8 cellular contexts compared by ENCODE assay signal in genomic region chr3:98602078-98602678, GRCh38. TPM values are rescaled to one million over a fixed set of nuclear protein-coding genes. Genes with fewer than 3 reads are reported as not detected.
DNase-seq lines count a peak whose midpoint lies in the region; ATAC-seq and TF ChIP-seq lines count a peak whose summit lies in the region.

No MANE protein-coding gene starts in this region.

- H3K4me3 ChIP-seq in WERI-Rb-1 (ENCODE audit: low read depth, low read length): no peak overlapping the region

- peak; percentile 47 for TF ChIP-seq CTCF in Calu3 (IDR thresholded peaks at IDR 0.05; ENCODE audit: unreplicated experiment)
- TF ChIP-seq CTCF in WERI-Rb-1 (IDR thresholded peaks at IDR 0.05; ENCODE audit: low read depth, low read length): peak; percentile 60
- TF ChIP-seq CTCF in glutamatergic neuron (IDR thresholded peaks at IDR 0.05; ENCODE audit: partially characterized antibody, unreplicated experiment): peak; percentile 70

- H3K36me3 Mint-ChIP-seq in Calu3 (ENCODE audit: insufficient read depth, unreplicated experiment): no peaks in the 10 kb centered on the region
- H3K36me3 Mint-ChIP-seq in glutamatergic neuron (ENCODE audit: unreplicated experiment): no peaks in the 10 kb centered on the region

- no peaks in the 10 kb centered on the region for H3K27me3 ChIP-seq in WERI-Rb-1 (ENCODE audit: insufficient read depth, low read depth, severe bottlenecking)

- DNase-seq in Calu3: peak; percentile 33
- DNase-seq in NCI-H187 treated with DMSO at 0.1 percent for 48 hours (lab: John Stamatoyannopoulos, UW): peak; percentile 10
- DNase-seq in WERI-Rb-1: peak; percentile 36
- DNase-seq in glutamatergic neuron: no peak
- DNase-seq in renal cortical epithelial cell (ENCODE audit: low read depth): peak; percentile 79
- DNase-seq in posterior vena cava (ENCODE audit: low spot score): no peak

- intact Hi-C loops in Calu3 (cut with micrococcal nuclease; ENCODE audit: unreplicated experiment) (loop anchor here (1.0 to 5.0 kb wide), 3 partner anchors 190 to 393 kb away; no protein-coding TSS in a partner anchor), posterior vena cava (cut with DNase I) (loop anchor here in 1 of 2 donors (5.0 kb wide), 1 partner anchor 210 kb away; no protein-coding TSS in a partner anchor)

- BruUV-seq in Calu3 (replicated peaks; lab: Mats Ljungman, UMichigan): no TSS peak

- no peak overlapping the region for H3K4me3 Mint-ChIP-seq in Calu3 (ENCODE audit: low read depth, unreplicated experiment)
- H3K4me3 Mint-ChIP-seq in glutamatergic neuron (ENCODE audit: unreplicated experiment): no peak overlapping the region

- H3K27ac Mint-ChIP-seq in Calu3 (ENCODE audit: unreplicated experiment): no peak overlapping the region
- H3K27ac Mint-ChIP-seq in glutamatergic neuron (ENCODE audit: unreplicated experiment): no peak overlapping the region

- no peaks in the 10 kb centered on the region for H3K36me3 ChIP-seq in WERI-Rb-1

- ATAC-seq in GM18517 (IDR thresholded peaks at IDR 0.05; ENCODE audit: unreplicated experiment): peak; percentile 74
- ATAC-seq in HG02884 (IDR thresholded peaks at IDR 0.05; ENCODE audit: unreplicated experiment): peak; percentile 76

- no peaks in the 10 kb centered on the region for H3K4me1 Mint-ChIP-seq in Calu3 (ENCODE audit: low read depth, unreplicated experiment)
- no peaks in the 10 kb centered on the region for H3K4me1 Mint-ChIP-seq in glutamatergic neuron (ENCODE audit: low read depth, unreplicated experiment)

- H3K9me3 Mint-ChIP-seq in Calu3 (ENCODE audit: low read depth, unreplicated experiment) (no peaks in the 10 kb centered on the region), glutamatergic neuron (ENCODE audit: unreplicated experiment) (no peaks in the 10 kb centered on the region)

- CTCF ChIA-PET in Calu3 (lab: Charles Lee): interaction anchor here (0.6 to 2.1 kb wide), 8 partner anchors 9 to 1895 kb away, joined by 3 to 14 read pairs (median 4); partner anchors contain the start of gene CPOX

- no peaks in the 10 kb centered on the region for H3K9me3 ChIP-seq in WERI-Rb-1 (ENCODE audit: severe bottlenecking)

- H3K27ac ChIP-seq in WERI-Rb-1: no peak overlapping the region

- H3K27me3 Mint-ChIP-seq in Calu3 (ENCODE audit: unreplicated experiment) (no peaks in the 10 kb centered on the region), glutamatergic neuron (ENCODE audit: unreplicated experiment) (no peaks in the 10 kb centered on the region)

RNA-seq across cellular contexts. Expression of gene CPOX, which starts 8.8 kb away (rescaled TPM):
- total RNA-seq in Calu3 (2022) (16.8 and 19.9 TPM in 2 replicates), glutamatergic neuron (ENCODE audit: unreplicated experiment) (11.5 TPM), renal cortical epithelial cell (22.1 and 27.8 TPM in 2 replicates), posterior vena cava (10 to 100 TPM; 12.2 to 12.7 TPM)

Comparison
In these comparisons a context has a peak if more than half of its experiments do, and no peak if none do; other contexts are left out.
1. DNase-seq: peak in Calu3 (single experiment), NCI-H187 treated with DMSO at 0.1 percent for 48 hours (single experiment), WERI-Rb-1 (single experiment) and renal cortical epithelial cell (single experiment); none in glutamatergic neuron (single experiment) and posterior vena cava (single experiment).
2. Peak in every context shown above with its lines, with median percentiles within 50 percentile points of each other: CTCF ChIP-seq.